10 cellular contexts compared by ENCODE assay signal in genomic region chr3:44762690-44763089, GRCh38. TPM values are rescaled to one million over a fixed set of nuclear protein-coding genes. Genes with fewer than 3 reads are reported as not detected.
DNase-seq lines count a peak whose midpoint lies in the region; ATAC-seq and TF ChIP-seq lines count a peak whose summit lies in the region.
"Had no signal": no experiment of that assay in that cellular context is flagged by ENCODE, and none has a peak within 500 bp of the region (broad histone marks: within the 10 kb centered on the region; RNA-seq: fewer than 3 reads in every experiment).

No MANE protein-coding gene starts in this region.

- no peak for ATAC-seq in CD4-positive, CD25-positive, alpha-beta regulatory T cell (ENCODE audit: low read depth in 2 of 2)
- ATAC-seq in GM21447 (IDR thresholded peaks at IDR 0.05; ENCODE audit: unreplicated experiment) (no peak), HG02678 (IDR thresholded peaks at IDR 0.05; ENCODE audit: unreplicated experiment) (no peak), GM21526 (IDR thresholded peaks at IDR 0.05; ENCODE audit: low FRiP score, unreplicated experiment) (no peak)

- TF ChIP-seq CTCF in astrocyte of the cerebellum (IDR thresholded peaks at IDR 0.05; ENCODE audit: low read depth, low read length, missing control alignments): no peak

- H3K36me3 ChIP-seq in CD4-positive, CD25-positive, alpha-beta regulatory T cell (ENCODE audit: control insufficient read depth, insufficient read depth, low read length): peaks cover 7% of the 10 kb centered on the region
- H3K36me3 ChIP-seq in HUES64 (ENCODE audit: insufficient read depth, low read length) (peaks cover 46% of the 10 kb centered on the region), mesodermal cell (ENCODE audit: control insufficient read depth, insufficient read depth, low read length) (peaks cover 58% of the 10 kb centered on the region)

- H3K36me3 Mint-ChIP-seq in CD4-positive, CD25-positive, alpha-beta regulatory T cell: peaks cover 23% of the 10 kb centered on the region

- H3K4me1 ChIP-seq in CD4-positive, CD25-positive, alpha-beta regulatory T cell (ENCODE audit: control insufficient read depth, insufficient read depth, low read length, poor library complexity, severe bottlenecking): peaks cover 10% of the 10 kb centered on the region
- H3K4me1 ChIP-seq in HUES64 (ENCODE audit: insufficient read depth, low read length) (peaks cover 5% of the 10 kb centered on the region), mesodermal cell (ENCODE audit: control insufficient read depth, insufficient read depth, low read length, poor library complexity, severe bottlenecking) (peaks cover 5% of the 10 kb centered on the region)

- H3K9me3 Mint-ChIP-seq in CD4-positive, CD25-positive, alpha-beta regulatory T cell: peaks cover 1 to 19% (median 5%) of the 10 kb centered on the region in 7 donors

- peaks cover 15 to 37% (median 22%) of the 10 kb centered on the region in 4 donors for H3K4me1 Mint-ChIP-seq in CD4-positive, CD25-positive, alpha-beta regulatory T cell

- H3K9ac ChIP-seq in HUES64 (ENCODE audit: low read depth, low read length): peak overlapping the region; percentile 98

- H3K27me3 ChIP-seq in CD4-positive, CD25-positive, alpha-beta regulatory T cell (ENCODE audit: control insufficient read depth, insufficient read depth, low read length): no peaks in the 10 kb centered on the region
- H3K27me3 ChIP-seq in HUES64 (ENCODE audit: insufficient read depth, low read length): no peaks in the 10 kb centered on the region
- H3K27me3 ChIP-seq: neutrophil had no signal

- in situ Hi-C loops in astrocyte of the cerebellum (cut with HindIII; ENCODE audit: low sequenced_read_pairs): no loop called here

- no peaks in the 10 kb centered on the region for H3K9me3 ChIP-seq in CD4-positive, CD25-positive, alpha-beta regulatory T cell (ENCODE audit: control insufficient read depth in 2 of 2, low read length in 2 of 2)
- H3K9me3 ChIP-seq in HUES64 (ENCODE audit: insufficient read depth, low read depth, low read length) (peaks cover 25% of the 10 kb centered on the region; the same call in 1 of the 2 replicates), mesodermal cell (ENCODE audit: control insufficient read depth, low read length) (peaks cover 37% of the 10 kb centered on the region)
- H3K9me3 ChIP-seq: neutrophil had no signal

- no peaks in the 10 kb centered on the region for H3K27me3 Mint-ChIP-seq in CD4-positive, CD25-positive, alpha-beta regulatory T cell

- no peak overlapping the region for H3K27ac ChIP-seq in CD4-positive, CD25-positive, alpha-beta regulatory T cell (ENCODE audit: insufficient read depth, low read length, poor library complexity, severe bottlenecking)
- H3K27ac ChIP-seq in HUES64 (ENCODE audit: low read depth, low read length) (peak overlapping the region; percentile 97; the same call in 1 of the 2 replicates), mesodermal cell (ENCODE audit: low read depth, low read length, severe bottlenecking) (peak overlapping the region; percentile 81)
- H3K27ac ChIP-seq: neutrophil had no signal

- peak overlapping the region; percentile 95 for H3K4me3 ChIP-seq in CD4-positive, CD25-positive, alpha-beta regulatory T cell (ENCODE audit: low read depth, low read length)
- H3K4me3 ChIP-seq in HUES64 (ENCODE audit: low read length) (peak overlapping the region; percentile 96), astrocyte of the cerebellum (ENCODE audit: low read depth, low read length) (peak overlapping the region; percentile 76), mesodermal cell (ENCODE audit: extremely low read depth, insufficient read depth, low read length, poor library complexity, severe bottlenecking) (peak overlapping the region; percentile 93)

- H3K27ac Mint-ChIP-seq in CD4-positive, CD25-positive, alpha-beta regulatory T cell: peak overlapping the region in 2 of 3 donors; percentile 24 to 94

- 36% methylated on average over 5 of the region's 5 CpGs for WGBS in HUES64
- WGBS in mesodermal cell (ENCODE audit: insufficient coverage in 2 of 2), 2 experiments: no CpG with 5 or more reads among the region's 5 CpGs

- DNase-seq in CD4-positive, CD25-positive, alpha-beta regulatory T cell: no peak
- DNase-seq in astrocyte of the cerebellum (ENCODE audit: low read depth) (no peak), DMS 273 (lab: John Stamatoyannopoulos, UW; ENCODE audit: unreplicated experiment) (no peak)
- DNase-seq: NCI-H1930 had no signal

- H3K4me3 Mint-ChIP-seq in CD4-positive, CD25-positive, alpha-beta regulatory T cell: peak overlapping the region; percentile 94 to 98 (median 96)

RNA-seq across cellular contexts. Expression of gene KIF15, which starts 1.1 kb away (rescaled TPM):
- total RNA-seq in CD4-positive, CD25-positive, alpha-beta regulatory T cell: 1.1 TPM
- under 1 TPM; 0.27 to 0.90 (median 0.55) TPM for polyA plus RNA-seq in CD4-positive, CD25-positive, alpha-beta regulatory T cell
- polyA plus RNA-seq in HUES64 (2013, experiment 1 of 2): 25.3 TPM
- 33.9 TPM for polyA plus RNA-seq in HUES64 (2013, experiment 2 of 2)
- 15.6 TPM for polyA plus RNA-seq in mesodermal cell (2013, experiment 1 of 2)
- 21.4 TPM for polyA plus RNA-seq in mesodermal cell (2013, experiment 2 of 2)

RNA-seq across cellular contexts. Expression of gene KIAA1143, which starts 1.3 kb away (rescaled TPM):
- total RNA-seq in CD4-positive, CD25-positive, alpha-beta regulatory T cell: 31.3 TPM
- polyA plus RNA-seq in CD4-positive, CD25-positive, alpha-beta regulatory T cell: 10 to 100 TPM; 22.8 to 30.9 (median 27.9) TPM
- polyA plus RNA-seq in HUES64 (2013, experiment 1 of 2): 28.1 TPM
- polyA plus RNA-seq in HUES64 (2013, experiment 2 of 2): 32.4 TPM
- 23.1 TPM for polyA plus RNA-seq in mesodermal cell (2013, experiment 1 of 2)
- polyA plus RNA-seq in mesodermal cell (2013, experiment 2 of 2): 32.1 TPM

RNA-seq across cellular contexts. Expression of gene ZNF501, which starts 33.3 kb away (rescaled TPM):
- total RNA-seq in CD4-positive, CD25-positive, alpha-beta regulatory T cell: 0.67 TPM
- 1 to 10 TPM; 1.8 to 2.9 (median 2.5) TPM for polyA plus RNA-seq in CD4-positive, CD25-positive, alpha-beta regulatory T cell
- polyA plus RNA-seq in HUES64 (2013, experiment 1 of 2): 3.3 TPM
- polyA plus RNA-seq in HUES64 (2013, experiment 2 of 2): 5.2 TPM
- polyA plus RNA-seq in mesodermal cell (2013, experiment 1 of 2): 4.8 TPM
- 4.2 TPM for polyA plus RNA-seq in mesodermal cell (2013, experiment 2 of 2)

RNA-seq across cellular contexts. Expression of gene ZNF502, which starts 50.2 kb away (rescaled TPM):
- 0.94 TPM for total RNA-seq in CD4-positive, CD25-positive, alpha-beta regulatory T cell
- 1 to 10 TPM; 1.3 to 4.2 (median 1.8) TPM for polyA plus RNA-seq in CD4-positive, CD25-positive, alpha-beta regulatory T cell
- polyA plus RNA-seq in HUES64 (2013, experiment 1 of 2): 5.6 TPM
- polyA plus RNA-seq in HUES64 (2013, experiment 2 of 2): 4.9 TPM
- 4.0 TPM for polyA plus RNA-seq in mesodermal cell (2013, experiment 1 of 2)
- polyA plus RNA-seq in mesodermal cell (2013, experiment 2 of 2): 3.9 TPM
